21 cellular contexts compared by ENCODE assay signal in the genomic region with DNA sequence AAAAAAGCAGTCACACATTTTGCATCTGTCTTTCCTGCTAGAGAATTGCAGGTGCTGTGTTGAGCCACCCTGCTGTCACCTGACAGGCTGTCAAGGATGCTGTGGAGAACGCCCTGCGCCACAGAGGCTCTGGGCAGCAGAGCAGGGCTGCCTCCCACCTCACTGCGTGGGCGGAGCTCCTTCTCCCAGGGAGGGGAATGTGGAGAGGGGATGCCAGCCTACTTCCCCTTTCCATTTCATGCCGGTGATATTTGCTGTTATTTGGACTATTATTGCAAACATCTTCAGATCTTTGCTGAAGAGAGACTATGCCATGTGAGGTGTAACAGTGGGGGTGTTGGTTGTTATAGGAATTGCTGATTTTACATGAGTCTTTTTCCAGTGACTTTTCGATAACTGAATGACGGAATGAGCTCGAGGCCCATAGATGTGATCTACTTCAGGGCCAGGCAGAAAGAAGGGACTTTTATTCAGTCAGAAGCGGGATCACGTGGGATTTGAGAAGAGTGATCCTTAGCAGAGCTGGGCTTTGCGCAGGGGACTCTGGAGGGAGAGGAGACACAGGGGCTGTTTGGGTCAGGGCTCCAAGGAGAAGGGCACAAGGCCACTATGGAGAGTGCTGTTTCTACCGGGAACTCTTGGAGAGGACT. TPM values are rescaled to one million over a fixed set of nuclear protein-coding genes. Genes with fewer than 3 reads are reported as not detected.
DNase-seq lines count a peak whose midpoint lies in the region; ATAC-seq, FAIRE-seq and TF ChIP-seq lines count a peak whose summit lies in the region.
"Had no signal": no experiment of that assay in that cellular context is flagged by ENCODE, and none has a peak within 500 bp of the region (broad histone marks: within the 10 kb centered on the region; RNA-seq: fewer than 3 reads in every experiment).

No MANE protein-coding gene starts in this region.

- H3K9me3 ChIP-seq in neural cell (ENCODE audit: low read length) (no peaks in the 10 kb centered on the region), small intestine (ENCODE audit: control insufficient read depth, low read depth) (no peaks in the 10 kb centered on the region)
- H3K9me3 ChIP-seq: A549, transverse colon had no signal

- no peaks in the 10 kb centered on the region for H4K20me1 ChIP-seq in neural cell (ENCODE audit: insufficient read depth)

- H3K9ac ChIP-seq in neural cell (ENCODE audit: low read length) = no peak overlapping the region

- no peak for TF ChIP-seq RAD21 in neural cell (conservative IDR thresholded peaks at IDR 0.05)

- TF ChIP-seq EP300 in neural cell (conservative IDR thresholded peaks at IDR 0.05; ENCODE audit: poor library complexity, severe bottlenecking) = peak; percentile 18

- H3F3A ChIP-seq in neural cell (ENCODE audit: insufficient read depth, low read length, poor library complexity, severe bottlenecking) = no peaks in the 10 kb centered on the region

- H3K4me1 ChIP-seq in small intestine (ENCODE audit: control insufficient read depth in 2 of 2, insufficient read depth in 1 of 2, low read depth in 1 of 2, low read length in 1 of 2) = no peaks in the 10 kb centered on the region
- H3K4me1 ChIP-seq: A549 had no signal

- no peaks in the 10 kb centered on the region for H3K27me3 ChIP-seq in neural cell (ENCODE audit: insufficient read depth, low read depth, low read length)
- H3K27me3 ChIP-seq in small intestine (ENCODE audit: control insufficient read depth in 2 of 2, insufficient read depth in 2 of 2, low read length in 2 of 2) = no peaks in the 10 kb centered on the region
- H3K27me3 ChIP-seq: hepatocyte had no signal

- peak overlapping the region; percentile 40 for H2AFZ ChIP-seq in neural cell (ENCODE audit: low read depth, low read length)
- H2AFZ ChIP-seq: hepatocyte had no signal

- ATAC-seq in GM19463 (IDR thresholded peaks at IDR 0.05; ENCODE audit: unreplicated experiment) (no peak), GM18867 (IDR thresholded peaks at IDR 0.05; ENCODE audit: unreplicated experiment) (no peak)
- ATAC-seq: CD8-positive, alpha-beta T cell; GM12878; HepG2; T-helper 17 cell had no signal

- 76 to 78% (median 76%) methylated on average over 12 of the region's 12 CpGs for WGBS in small intestine, 3 donors

- H3K27ac ChIP-seq in neural cell (ENCODE audit: low read length) (no peak overlapping the region), small intestine (ENCODE audit: low read depth in 1 of 2, low read length in 1 of 2) (no peak overlapping the region)
- H3K27ac ChIP-seq: A549, hepatocyte, transverse colon had no signal

- H3K4me2 ChIP-seq in neural cell (ENCODE audit: low read length) = no peak overlapping the region
- H3K4me2 ChIP-seq: A549, hepatocyte had no signal

- H3K36me3 ChIP-seq in neural cell (ENCODE audit: insufficient read depth, low read length) (no peaks in the 10 kb centered on the region), small intestine (ENCODE audit: control insufficient read depth in 2 of 2, insufficient read depth in 2 of 2, low read length in 2 of 2) (no peaks in the 10 kb centered on the region)
- H3K36me3 ChIP-seq: transverse colon had no signal

- no peak overlapping the region for H3K4me3 ChIP-seq in NB4 (ENCODE audit: low read depth, low read length)
- H3K4me3 ChIP-seq in neural cell (ENCODE audit: low read length) = no peak overlapping the region
- H3K4me3 ChIP-seq in small intestine (ENCODE audit: low read depth in 1 of 2, low read length in 2 of 2) = no peak overlapping the region
- H3K4me3 ChIP-seq: A549, GM12878, hepatocyte, transverse colon had no signal

- no peak for FAIRE-seq in small intestine (lab: Jason Lieb, UNC)
- FAIRE-seq: A549, GM12878, H54, HepG2 had no signal

- H3K79me2 ChIP-seq in neural cell (replicated peaks; ENCODE audit: insufficient read depth, low read length) = no peaks in the 10 kb centered on the region
- H3K79me2 ChIP-seq: hepatocyte had no signal

- TF ChIP-seq POLR2A in NB4 (IDR thresholded peaks at IDR 0.05; ENCODE audit: extremely low read depth, insufficient read length) = no peak

- DNase-seq in NCI-H2227 (lab: John Stamatoyannopoulos, UW; ENCODE audit: unreplicated experiment) (peak; percentile 64), NCI-H2227 treated with DMSO at 0.1 percent for 48 hours (lab: John Stamatoyannopoulos, UW) (no peak), NB4 (ENCODE audit: low read depth) (peak; percentile 71), UCSD-AML1 (lab: John Stamatoyannopoulos, UW; ENCODE audit: unreplicated experiment) (peak; percentile 19), small intestine (no peak)
- DNase-seq: activated CD4-positive, alpha-beta T cell treated with anti-CD3 and anti-CD28 coated beads for 48 hours; activated CD8-positive, alpha-beta memory T cell treated with anti-CD3 and anti-CD28 coated beads, Interleukin-2, amount 50 U/mL, for 48 hours; CD8-positive, alpha-beta T cell; NCI-H1092 treated with DMSO at 0.1 percent for 48 hours; NCI-H774; stimulated activated naive CD4-positive, alpha-beta T cell; T-helper 17 cell had no signal

- TF ChIP-seq CTCF in NB4 (IDR thresholded peaks at IDR 0.05; ENCODE audit: low read depth, low read length) (no peak), neural cell (IDR thresholded peaks at IDR 0.05; ENCODE audit: poor library complexity, severe bottlenecking) (no peak)

- no peaks in the 10 kb centered on the region for H3K9me2 ChIP-seq in neural cell (ENCODE audit: insufficient read depth, low read length)

TF ChIP-seq in neural cell, 6 proteins besides CTCF, POLR2A, EP300 and RAD21:
- TF ChIP-seq MXI1 (conservative IDR thresholded peaks at IDR 0.05; ENCODE audit: poor library complexity, severe bottlenecking) (no peak), TAF1 (IDR thresholded peaks at IDR 0.05; ENCODE audit: low read depth) (no peak), POLR2AphosphoS5 (IDR thresholded peaks at IDR 0.05) (no peak), REST (IDR thresholded peaks at IDR 0.05; ENCODE audit: borderline replicate concordance) (no peak), SMC3 (conservative IDR thresholded peaks at IDR 0.05; ENCODE audit: poor library complexity) (no peak), EZH2 (IDR thresholded peaks at IDR 0.05; ENCODE audit: borderline replicate concordance, insufficient read depth, low read length, poor library complexity, severe bottlenecking) (no peak)
TF ChIP-seq in neural cell: peak in this region for 0.

RNA-seq across cellular contexts. Expression of gene PRKAG2, which starts 13.6 kb away (rescaled TPM):
- polyA plus RNA-seq in neural cell (22.7 and 22.9 TPM in 2 replicates), small intestine (10 to 100 TPM; 26.3 to 57.9 (median 55.1) TPM)
- 23.0 and 27.5 TPM in 2 replicates for polyA minus RNA-seq in neural cell

Comparison
In these comparisons a context has a peak if more than half of its experiments do, and no peak if none do; other contexts are left out.
1. DNase-seq: peak in NCI-H2227 (single experiment), NB4 (single experiment) and UCSD-AML1 (single experiment); none in NCI-H2227 treated with DMSO at 0.1 percent for 48 hours (single experiment) and small intestine (single experiment).